Comparison of ENCODE assay signal across 8 cellular contexts in genomic region chr11:78417175-78417887, GRCh38. TPM values are rescaled to one million over a fixed set of nuclear protein-coding genes. Genes with fewer than 3 reads are reported as not detected.
A peak's percentile ranks its signal among the peaks of the same experiment; 100 is the strongest.
DNase-seq lines count a peak whose midpoint lies in the region; ATAC-seq and TF ChIP-seq lines count a peak whose summit lies in the region.

Gene GAB2, minus strand, starts transcription at chr11:78417820. Its CDS starts 100 bp downstream, at chr11:78417720.

- peak within 1 kb of the TSS; percentile 95 to 96 for H3K4me3 Mint-ChIP-seq in CD14-positive monocyte
- H3K4me3 Mint-ChIP-seq in activated naive CD8-positive, alpha-beta T cell treated with anti-CD3 and anti-CD28 coated beads for 36 hours = peak within 1 kb of the TSS; percentile 80

- H3K9me3 Mint-ChIP-seq in CD14-positive monocyte = no peaks in the 10 kb centered on the region
- no peaks in the 10 kb centered on the region for H3K9me3 Mint-ChIP-seq in activated naive CD8-positive, alpha-beta T cell treated with anti-CD3 and anti-CD28 coated beads for 36 hours

- H3K4me1 Mint-ChIP-seq in CD14-positive monocyte = peaks cover 76% of the 10 kb centered on the region
- H3K4me1 Mint-ChIP-seq in activated naive CD8-positive, alpha-beta T cell treated with anti-CD3 and anti-CD28 coated beads for 36 hours = peaks cover 28% of the 10 kb centered on the region

- H3K36me3 ChIP-seq in MG63 = no peaks in the 10 kb centered on the region

- TF ChIP-seq CTCF in CD14-positive monocyte (IDR thresholded peaks at IDR 0.05) = no peak

- H3K27me3 Mint-ChIP-seq in CD14-positive monocyte (ENCODE audit: low read depth in 3 of 3) = peaks cover 0 to 8% (median 0%) of the 10 kb centered on the region in 3 donors
- peaks cover 48% of the 10 kb centered on the region for H3K27me3 Mint-ChIP-seq in activated naive CD8-positive, alpha-beta T cell treated with anti-CD3 and anti-CD28 coated beads for 36 hours

- peak within 1 kb of the TSS; percentile 46 for H3K4me3 ChIP-seq in MG63

- ATAC-seq in GM21528 (IDR thresholded peaks at IDR 0.05; ENCODE audit: low FRiP score, unreplicated experiment) = peak; percentile 22
- peak in 1 of 2 donors; percentile 0 for ATAC-seq in left cardiac atrium

- peaks cover 14 to 19% of the 10 kb centered on the region in 2 donors for H3K36me3 Mint-ChIP-seq in CD14-positive monocyte
- H3K36me3 Mint-ChIP-seq in activated naive CD8-positive, alpha-beta T cell treated with anti-CD3 and anti-CD28 coated beads for 36 hours = no peaks in the 10 kb centered on the region

- DNase-seq in CD14-positive monocyte (ENCODE audit: low spot score) = peak; percentile 73
- peak; percentile 2 for DNase-seq in MG63
- peak; percentile 24 for DNase-seq in activated naive CD8-positive, alpha-beta T cell treated with anti-CD3 and anti-CD28 coated beads for 36 hours
- DNase-seq in left cardiac atrium = no peak
- no peak for DNase-seq in pulmonary artery endothelial cell (ENCODE audit: low read depth, low spot score)
- DNase-seq in H4 (ENCODE audit: low spot score) = no peak
- DNase-seq in erythroblast (lab: John Stamatoyannopoulos, UW) = no peak

- H3K27me3 ChIP-seq in MG63 = peaks cover 8% of the 10 kb centered on the region

- intact Hi-C loops in CD14-positive monocyte (cut with micrococcal nuclease) = loop anchor here in 1 of 2 donors (5.0 kb wide), 1 partner anchor 125 kb away; no protein-coding TSS in a partner anchor
- intact Hi-C loops in left cardiac atrium (cut with DNase I) = loop anchor here (5.0 to 10.0 kb wide), 4 partner anchors 63 to 190 kb away; no protein-coding TSS in a partner anchor

- no peak for TF ChIP-seq POLR2A in erythroblast (IDR thresholded peaks at IDR 0.05; ENCODE audit: low read length)

- no peaks in the 10 kb centered on the region for H3K9me3 ChIP-seq in MG63

- H3K27ac Mint-ChIP-seq in CD14-positive monocyte = peak within 1 kb of the TSS; percentile 98 to 100 (median 99)
- H3K27ac Mint-ChIP-seq in activated naive CD8-positive, alpha-beta T cell treated with anti-CD3 and anti-CD28 coated beads for 36 hours = peak within 1 kb of the TSS; percentile 35

RNA-seq across cellular contexts. Expression of gene GAB2, which starts in this region (rescaled TPM):
- 1 to 10 TPM; 2.8 to 4.4 TPM for polyA plus RNA-seq in CD14-positive monocyte
- under 0.01 and 0.54 TPM in 2 replicates for total RNA-seq in MG63 (2014; rRNA removed; shearing (Covaris generic); ENCODE audit: low replicate concordance)
- under 1 TPM; 0.91 to 0.98 TPM for total RNA-seq in activated naive CD8-positive, alpha-beta T cell treated with anti-CD3 and anti-CD28 coated beads for 36 hours
- total RNA-seq in left cardiac atrium = 10 to 100 TPM; 24.2 to 31.7 TPM
- total RNA-seq in pulmonary artery endothelial cell = 19.6 and 20.1 TPM in 2 replicates
- 0.70 and 1.0 TPM in 2 replicates for total RNA-seq in H4 (2014; rRNA removed; shearing (Covaris generic))

Comparison
In these comparisons a context has a peak if more than half of its experiments do, and no peak if none do; other contexts are left out.
1. RNA of gene GAB2 (total RNA-seq): 24.2 to 31.7 TPM in left cardiac atrium and 19.6 to 20.1 TPM in pulmonary artery endothelial cell; 0.91 to 0.98 TPM in activated naive CD8-positive, alpha-beta T cell treated with anti-CD3 and anti-CD28 coated beads for 36 hours, 0.70 to 1.0 TPM in H4 and under 0.01 to 0.54 TPM in MG63; every median in the first group is over 10 times any median in the second.
2. Peak in DNase-seq and H3K4me3 ChIP-seq in MG63; RNA of the gene not detected or under 1 TPM.
3. Peak in DNase-seq in activated naive CD8-positive, alpha-beta T cell treated with anti-CD3 and anti-CD28 coated beads for 36 hours; RNA of the gene not detected or under 1 TPM.